In genomic region chr1:177432897-177433296, GRCh38 we compare ENCODE assay signal across 13 cellular contexts.
DNase-seq lines count a peak whose midpoint lies in the region; ATAC-seq and TF ChIP-seq lines count a peak whose summit lies in the region.
"Had no signal": no experiment of that assay in that cellular context is flagged by ENCODE, and none has a peak within 500 bp of the region (broad histone marks: within the 10 kb centered on the region; RNA-seq: fewer than 3 reads in every experiment).

No MANE protein-coding gene starts in this region.

- no peaks in the 10 kb centered on the region for H3K36me3 Mint-ChIP-seq in mesothelial cell of epicardium
- H3K36me3 Mint-ChIP-seq: IgD-negative memory B cell had no signal

- peak; percentile 17 for TF ChIP-seq CTCF in DND-41 (IDR thresholded peaks at IDR 0.05; ENCODE audit: borderline replicate concordance, extremely low read depth, low read length, poor library complexity, severe bottlenecking)
- peak in 2 of 3 experiments; percentile 24 to 50; a peak in 2 of 6 replicates for TF ChIP-seq CTCF in HCT116 (IDR thresholded peaks at IDR 0.05 in 2 of 3, conservative IDR thresholded peaks at IDR 0.05 in 1 of 3; ENCODE audit: borderline replicate concordance in 1 of 3, insufficient read depth in 1 of 3, low read depth in 2 of 3, low read length in 2 of 3)
- TF ChIP-seq CTCF in VCaP (conservative IDR thresholded peaks at IDR 0.05): peak; percentile 16; the same call in 1 of the 2 replicates
- peak; percentile 41 for TF ChIP-seq CTCF in mesothelial cell of epicardium (IDR thresholded peaks at IDR 0.05; ENCODE audit: unreplicated experiment)
- peak in 1 of 3 experiments; percentile 37 for TF ChIP-seq CTCF in testis (IDR thresholded peaks at IDR 0.05)

- TF ChIP-seq POLR2A in HCT116 (IDR thresholded peaks at IDR 0.05; ENCODE audit: borderline replicate concordance, extremely low read depth, insufficient read depth, insufficient read length) (no peak), testis (IDR thresholded peaks at IDR 0.05) (no peak)

- ATAC-seq in DND-41 (ENCODE audit: insufficient read depth, low read depth) (no peak), HCT116 (no peak), Right ventricle myocardium inferior (no peak)

- H3K79me2 ChIP-seq in DND-41 (ENCODE audit: insufficient read depth, low read length): no peaks in the 10 kb centered on the region
- no peaks in the 10 kb centered on the region for H3K79me2 ChIP-seq in HCT116 (ENCODE audit: insufficient read depth, low read length)

- intact Hi-C loops in HCT116 (cut with micrococcal nuclease) (no loop called here), testis (cut with DNase I; ENCODE audit: low total_unique reads) (no loop called here), Right ventricle myocardium inferior (cut with DNase I) (no loop called here)

- POLR2A ChIA-PET in HCT116 (lab: Charles Lee): no interaction called here

- no TSS peak for BruUV-seq in HCT116 (replicated peaks; lab: Mats Ljungman, UMichigan)

- RAD21 ChIA-PET in HCT116 (lab: Charles Lee; ENCODE audit: low non-redundant PET in 1 of 2, low total read pairs in 2 of 2, uncharacterized antibody in 2 of 2, unreplicated experiment in 2 of 2): no interaction called here

- H4K20me1 ChIP-seq in DND-41 (ENCODE audit: insufficient read depth, low read length) (no peaks in the 10 kb centered on the region), HCT116 (ENCODE audit: insufficient read depth) (no peaks in the 10 kb centered on the region)

- H3K4me1 Mint-ChIP-seq in mesothelial cell of epicardium: peaks cover under 1% of the 10 kb centered on the region
- H3K4me1 Mint-ChIP-seq: IgD-negative memory B cell had no signal

- H3K27me3 ChIP-seq in DND-41 (ENCODE audit: insufficient read depth, low read length, poor library complexity) (peaks cover 3% of the 10 kb centered on the region), HCT116 (ENCODE audit: insufficient read depth, low read length) (0 out of 2 replicates have a peak, but pooled peaks cover 13% of the 10 kb centered on the region), testis (no peaks in the 10 kb centered on the region)

- H3K9ac ChIP-seq in DND-41 (ENCODE audit: low read depth, low read length) (no peak overlapping the region), HCT116 (ENCODE audit: low read length) (no peak overlapping the region)

- H3K9me3 ChIP-seq in DND-41 (ENCODE audit: insufficient read depth, low read length, severe bottlenecking): no peaks in the 10 kb centered on the region
- H3K9me3 ChIP-seq in HCT116 (ENCODE audit: control insufficient read depth in 1 of 2, insufficient read depth in 1 of 2, low read depth in 1 of 2, low read length in 2 of 2): no peaks in the 10 kb centered on the region
- no peaks in the 10 kb centered on the region for H3K9me3 ChIP-seq in testis

- TF ChIP-seq RAD21 in HCT116 (IDR thresholded peaks at IDR 0.05; ENCODE audit: low read depth): 0 out of 2 replicates have a peak, but pooled peaks have one; percentile 9

- 93 to 100% methylated on average over 1 of the region's 1 CpG for WGBS in testis, 2 donors

- no peak overlapping the region for H3K27ac ChIP-seq in DND-41 (ENCODE audit: low read length)
- no peak overlapping the region for H3K27ac ChIP-seq in HCT116 (ENCODE audit: low read depth, low read length)
- H3K27ac ChIP-seq in VCaP: no peak overlapping the region
- H3K27ac ChIP-seq in testis: no peak overlapping the region
- H3K27ac ChIP-seq: SK-N-MC, skin epidermis had no signal

- DNase-seq in DND-41: no peak
- no peak for DNase-seq in HCT116 (ENCODE audit: low read depth, low spot score)
- no peak for DNase-seq in mesothelial cell of epicardium (ENCODE audit: low spot score in 2 of 2, unreplicated experiment in 2 of 2)
- no peak for DNase-seq in testis
- no peak for DNase-seq in DMS79 (lab: John Stamatoyannopoulos, UW)
- DNase-seq in Right ventricle myocardium inferior (ENCODE audit: missing footprints): no peak
- DNase-seq in NCI-H1417 (lab: John Stamatoyannopoulos, UW): no peak
- DNase-seq: activated CD4-positive, CD25-positive, alpha-beta regulatory T cell treated with anti-CD3 and anti-CD28 coated beads, Interleukin-2, amount 50 U/mL, for 72 hours had no signal

- no peaks in the 10 kb centered on the region for H3K9me3 Mint-ChIP-seq in mesothelial cell of epicardium
- H3K9me3 Mint-ChIP-seq: activated T-helper 1 cell treated with anti-CD3 and anti-CD28 coated beads, Interleukin-12 subunit alpha, Interleukin-12 subunit beta, Interleukin-2, Interleukin-4 antibody, amounts not matched to agents 30 ng/mL and 10 ng/mL and 1 ng/mL, durations not matched to agents 14 hours and 24 hours and 36 hours; IgD-negative memory B cell had no signal

- no peak overlapping the region for H3K27ac Mint-ChIP-seq in mesothelial cell of epicardium
- H3K27ac Mint-ChIP-seq: activated T-helper 1 cell treated with anti-CD3 and anti-CD28 coated beads, Interleukin-12 subunit alpha, Interleukin-12 subunit beta, Interleukin-2, Interleukin-4 antibody, amounts not matched to agents 30 ng/mL and 10 ng/mL and 1 ng/mL, durations not matched to agents 14 hours and 24 hours and 36 hours; IgD-negative memory B cell had no signal

- H3K4me3 ChIP-seq in DND-41 (ENCODE audit: low read depth in 1 of 2, low read length in 2 of 2) (no peak overlapping the region), HCT116 (replicated peaks in 1 of 2; ENCODE audit: low read depth in 1 of 2, low read length in 2 of 2) (no peak overlapping the region), testis (no peak overlapping the region)
- H3K4me3 ChIP-seq: SK-N-MC, skin epidermis had no signal

- peaks cover 20% of the 10 kb centered on the region for H3K27me3 Mint-ChIP-seq in mesothelial cell of epicardium (ENCODE audit: low read depth)
- H3K27me3 Mint-ChIP-seq: IgD-negative memory B cell had no signal

- H2AFZ ChIP-seq in DND-41 (ENCODE audit: low read depth, low read length) (no peak overlapping the region), HCT116 (ENCODE audit: low read depth, low read length, poor library complexity, severe bottlenecking) (no peak overlapping the region)

- H3K4me1 ChIP-seq in DND-41 (ENCODE audit: insufficient read depth, low read length) (no peaks in the 10 kb centered on the region), HCT116 (ENCODE audit: control insufficient read depth in 1 of 2, insufficient read depth in 2 of 2, low read length in 2 of 2) (no peaks in the 10 kb centered on the region), testis (no peaks in the 10 kb centered on the region)

- H3K4me2 ChIP-seq in DND-41 (ENCODE audit: insufficient read depth, low read length): no peak overlapping the region
- no peak overlapping the region for H3K4me2 ChIP-seq in HCT116 (ENCODE audit: low read length)

- CTCF ChIA-PET in HCT116 (lab: Charles Lee): interaction anchor here (0.6 to 1.0 kb wide), 3 partner anchors 10 to 12 kb away, joined by 3 to 4 read pairs (median 4); no protein-coding TSS in a partner anchor

- H3K9me2 ChIP-seq in HCT116 (ENCODE audit: insufficient read depth): no peaks in the 10 kb centered on the region

- H3K36me3 ChIP-seq in DND-41 (ENCODE audit: insufficient read depth, low read length) (no peaks in the 10 kb centered on the region), HCT116 (ENCODE audit: control insufficient read depth in 1 of 2, insufficient read depth in 2 of 2, low read length in 2 of 2) (no peaks in the 10 kb centered on the region), testis (ENCODE audit: low read depth, missing control alignments) (no peaks in the 10 kb centered on the region)

- no peak overlapping the region for H3K4me3 Mint-ChIP-seq in mesothelial cell of epicardium
- H3K4me3 Mint-ChIP-seq: activated T-helper 1 cell treated with anti-CD3 and anti-CD28 coated beads, Interleukin-12 subunit alpha, Interleukin-12 subunit beta, Interleukin-2, Interleukin-4 antibody, amounts not matched to agents 30 ng/mL and 10 ng/mL and 1 ng/mL, durations not matched to agents 14 hours and 24 hours and 36 hours; IgD-negative memory B cell had no signal

TF ChIP-seq in HCT116, 20 proteins besides CTCF, POLR2A, EP300 and RAD21:
- no peak for TF ChIP-seq EZH2 (IDR thresholded peaks at IDR 0.05)
- TF ChIP-seq FOSL1 (IDR thresholded peaks at IDR 0.05; ENCODE audit: low read depth): no peak
TF ChIP-seq in HCT116: peak in this region for 0.
